In the genomic region with DNA sequence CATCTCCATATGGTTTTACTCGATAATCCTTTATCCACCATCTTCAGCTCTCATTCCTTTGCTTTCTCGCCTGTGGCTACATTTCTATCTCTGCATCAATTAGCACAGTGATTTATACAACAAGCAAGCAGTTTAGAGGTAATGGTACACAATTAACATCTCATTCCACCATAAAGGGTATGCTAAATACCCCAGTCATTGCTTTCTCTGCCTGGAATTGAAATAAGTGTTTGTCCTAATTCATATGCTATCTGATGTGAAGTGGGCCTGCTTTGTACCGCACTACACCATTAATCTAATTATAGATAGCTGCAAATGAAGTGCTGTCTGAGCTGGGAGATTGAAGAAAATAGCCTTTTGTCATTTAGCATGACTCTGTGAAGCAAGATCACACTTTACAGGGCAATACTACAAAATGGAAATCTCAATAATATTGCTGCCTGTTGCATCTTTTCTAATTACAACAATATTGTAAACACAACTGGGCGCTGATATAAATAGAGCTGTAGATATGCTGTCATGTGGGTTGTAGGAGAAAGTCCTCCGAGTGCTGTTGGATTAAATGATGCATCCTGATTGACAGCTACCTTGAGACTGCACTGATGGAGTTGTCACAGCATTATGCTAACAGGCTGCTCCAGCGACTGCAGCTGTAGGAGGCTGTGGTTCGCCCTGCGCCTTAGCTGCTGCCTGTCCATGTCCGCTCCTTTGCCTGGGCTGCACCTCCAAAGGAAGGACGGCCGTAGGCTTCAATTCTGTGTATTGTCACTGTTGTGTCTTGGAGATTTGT, we compare ENCODE assay signal across 19 cellular contexts.
A peak's percentile ranks its signal among the peaks of the same experiment; 100 is the strongest.
DNase-seq lines count a peak whose midpoint lies in the region; ATAC-seq and TF ChIP-seq lines count a peak whose summit lies in the region.
"Had no signal": no experiment of that assay in that cellular context is flagged by ENCODE, and none has a peak within 500 bp of the region (broad histone marks: within the 10 kb centered on the region; RNA-seq: fewer than 3 reads in every experiment).

No MANE protein-coding gene starts in this region.

- CTCF ChIA-PET in activated CD8-positive, alpha-beta T cell treated with anti-CD3 and anti-CD28 coated beads for 36 hours (lab: Charles Lee) = interaction anchor here (0.9 to 2.0 kb wide), 6 partner anchors 10 to 854 kb away, joined by 3 to 8 read pairs (median 3); no protein-coding TSS in a partner anchor

- H3K4me3 ChIP-seq in GM23338 = peak overlapping the region; percentile 4
- H3K4me3 ChIP-seq: adrenal gland, ovary, sigmoid colon had no signal

- peak overlapping the region; percentile 27 for H3K4me2 ChIP-seq in GM23338

- TF ChIP-seq CTCF in GM23338 (conservative IDR thresholded peaks at IDR 0.05; ENCODE audit: low read depth in 2 of 2) (no peak), type B pancreatic cell (conservative IDR thresholded peaks at IDR 0.05) (no peak)
- no peak for TF ChIP-seq CTCF in activated CD8-positive, alpha-beta T cell treated with anti-CD3 and anti-CD28 coated beads for 36 hours (IDR thresholded peaks at IDR 0.05)

- H3K4me1 Mint-ChIP-seq in GM23338 = peaks cover 79% of the 10 kb centered on the region
- H3K4me1 Mint-ChIP-seq in activated CD8-positive, alpha-beta T cell treated with anti-CD3 and anti-CD28 coated beads for 36 hours (ENCODE audit: low read depth) = peaks cover 23% of the 10 kb centered on the region
- peaks cover 55% of the 10 kb centered on the region for H3K4me1 Mint-ChIP-seq in type B pancreatic cell (ENCODE audit: unreplicated experiment)

- DNase-seq in GM23338 (ENCODE audit: low spot score) = peak; percentile 71
- peak; percentile 22 for DNase-seq in NCI-H1105 (lab: John Stamatoyannopoulos, UW)
- peak; percentile 81 for DNase-seq in NCI-H748 (lab: John Stamatoyannopoulos, UW; ENCODE audit: unreplicated experiment)
- DNase-seq in iPS DF 19.7 (ENCODE audit: low read depth, low spot score) = peak; percentile 69
- no peak for DNase-seq in activated CD8-positive, alpha-beta T cell treated with anti-CD3 and anti-CD28 coated beads for 36 hours
- DNase-seq in type B pancreatic cell (ENCODE audit: extremely low spot score, unreplicated experiment) = no peak
- DNase-seq: activated CD4-positive, alpha-beta T cell treated with anti-CD3 and anti-CD28 coated beads for 48 hours; activated effector memory CD4-positive, alpha-beta T cell treated with anti-CD3 and anti-CD28 coated beads, Interleukin-2, amount 50 U/mL, for 16 hours; adrenal gland; CD4-positive, CD25-positive, alpha-beta regulatory T cell; dermis blood vessel endothelial cell; DMS153; IMR-90; NCI-H226; ovary; PC-3; sigmoid colon had no signal

- no peaks in the 10 kb centered on the region for H4K20me1 ChIP-seq in GM23338 (replicated peaks; ENCODE audit: insufficient read depth)

- no peaks in the 10 kb centered on the region for H3K27me3 ChIP-seq in GM23338 (ENCODE audit: insufficient read depth)
- H3K27me3 ChIP-seq: adrenal gland, ovary, sigmoid colon had no signal

- ATAC-seq in GM23338 (peak; percentile 74), GM18511 (IDR thresholded peaks at IDR 0.05; ENCODE audit: unreplicated experiment) (no peak), GM21390 (IDR thresholded peaks at IDR 0.05; ENCODE audit: unreplicated experiment) (no peak)
- ATAC-seq in activated CD8-positive, alpha-beta T cell treated with anti-CD3 and anti-CD28 coated beads for 36 hours = no peak
- ATAC-seq: PC-3 had no signal

- H3K36me3 ChIP-seq in GM23338 (ENCODE audit: insufficient read depth) = no peaks in the 10 kb centered on the region
- H3K36me3 ChIP-seq: adrenal gland, ovary, sigmoid colon had no signal

- H3K36me3 Mint-ChIP-seq in GM23338 (ENCODE audit: low read depth) = no peaks in the 10 kb centered on the region; the same call in 1 of the 3 replicates
- no peaks in the 10 kb centered on the region for H3K36me3 Mint-ChIP-seq in activated CD8-positive, alpha-beta T cell treated with anti-CD3 and anti-CD28 coated beads for 36 hours (ENCODE audit: low read depth)
- peaks cover 4% of the 10 kb centered on the region for H3K36me3 Mint-ChIP-seq in type B pancreatic cell
- H3K36me3 Mint-ChIP-seq: CD4-positive, CD25-positive, alpha-beta regulatory T cell had no signal

- no peaks in the 10 kb centered on the region for H3K27me3 Mint-ChIP-seq in GM23338 (ENCODE audit: insufficient read depth, low read depth, poor library complexity)
- H3K27me3 Mint-ChIP-seq in activated CD8-positive, alpha-beta T cell treated with anti-CD3 and anti-CD28 coated beads for 36 hours = no peaks in the 10 kb centered on the region
- H3K27me3 Mint-ChIP-seq in type B pancreatic cell = no peaks in the 10 kb centered on the region
- H3K27me3 Mint-ChIP-seq: CD4-positive, CD25-positive, alpha-beta regulatory T cell had no signal

- POLR2A ChIA-PET in activated CD8-positive, alpha-beta T cell treated with anti-CD3 and anti-CD28 coated beads for 36 hours (lab: Charles Lee) = no interaction called here

- H3K9me2 ChIP-seq in GM23338 (ENCODE audit: insufficient read depth) = no peaks in the 10 kb centered on the region

- H3K79me2 ChIP-seq in GM23338 (replicated peaks; ENCODE audit: insufficient read depth) = no peaks in the 10 kb centered on the region

- H3F3A ChIP-seq in GM23338 (replicated peaks; ENCODE audit: low read depth) = no peaks in the 10 kb centered on the region; the same call in 1 of the 2 replicates

- H3K27ac Mint-ChIP-seq in GM23338 (peak overlapping the region; percentile 73), type B pancreatic cell (no peak overlapping the region)
- H3K27ac Mint-ChIP-seq in activated CD8-positive, alpha-beta T cell treated with anti-CD3 and anti-CD28 coated beads for 36 hours = no peak overlapping the region
- H3K27ac Mint-ChIP-seq: CD4-positive, CD25-positive, alpha-beta regulatory T cell had no signal

- no peaks in the 10 kb centered on the region for H3K9me3 Mint-ChIP-seq in GM23338
- no peaks in the 10 kb centered on the region for H3K9me3 Mint-ChIP-seq in activated CD8-positive, alpha-beta T cell treated with anti-CD3 and anti-CD28 coated beads for 36 hours
- H3K9me3 Mint-ChIP-seq in type B pancreatic cell = no peaks in the 10 kb centered on the region
- H3K9me3 Mint-ChIP-seq: CD4-positive, CD25-positive, alpha-beta regulatory T cell had no signal

- peak overlapping the region; percentile 85 for H3K27ac ChIP-seq in GM23338 (ENCODE audit: low read depth)
- H3K27ac ChIP-seq: adrenal gland, ovary, sigmoid colon had no signal

- H3K4me3 Mint-ChIP-seq in GM23338 = peak overlapping the region; percentile 33
- H3K4me3 Mint-ChIP-seq in activated CD8-positive, alpha-beta T cell treated with anti-CD3 and anti-CD28 coated beads for 36 hours = no peak overlapping the region
- H3K4me3 Mint-ChIP-seq in type B pancreatic cell = no peak overlapping the region
- H3K4me3 Mint-ChIP-seq: CD4-positive, CD25-positive, alpha-beta regulatory T cell had no signal

- H3K4me1 ChIP-seq in GM23338 (ENCODE audit: insufficient read depth) = peaks cover 51% of the 10 kb centered on the region

- intact Hi-C loops in activated CD8-positive, alpha-beta T cell treated with anti-CD3 and anti-CD28 coated beads for 36 hours (cut with micrococcal nuclease) = loop anchor here (10.0 kb wide), 3 partner anchors 276 to 856 kb away; no protein-coding TSS in a partner anchor

- H2AFZ ChIP-seq in GM23338 = no peak overlapping the region

TF ChIP-seq in GM23338, 12 proteins besides CTCF, POLR2A, EP300 and RAD21:
- peak; percentile 32; the same call in 1 of the 2 replicates for TF ChIP-seq POLR2AphosphoS5 (IDR thresholded peaks at IDR 0.05; ENCODE audit: low read depth)
- TF ChIP-seq NANOG (IDR thresholded peaks at IDR 0.05; ENCODE audit: borderline replicate concordance) = peak; percentile 100
- no peak for TF ChIP-seq ZNF114 (CRISPR knock-in tag; IDR thresholded peaks at IDR 0.05)
- TF ChIP-seq EZH2phosphoT487 (IDR thresholded peaks at IDR 0.05; ENCODE audit: unreplicated experiment) = no peak
- TF ChIP-seq CREB1 (CRISPR knock-in tag; IDR thresholded peaks at IDR 0.05; ENCODE audit: low read depth) = peak; percentile 54

Comparison
In these comparisons a context has a peak if more than half of its experiments do, and no peak if none do; other contexts are left out.
1. DNase-seq: peak in GM23338 (single experiment), NCI-H1105 (single experiment), NCI-H748 (single experiment) and iPS DF 19.7 (single experiment); none in activated CD8-positive, alpha-beta T cell treated with anti-CD3 and anti-CD28 coated beads for 36 hours (single experiment) and type B pancreatic cell (single experiment).